In genomic region chr16:31170077-31170476, GRCh38 we compare ENCODE assay signal across 1 cellular context.
TF ChIP-seq lines count a peak whose summit lies in the region.
"Not testable (repeated sequence)": the region's sequence is repeated elsewhere in the genome, so short reads cannot be mapped to it uniquely, and the experiment has no call there.

No MANE protein-coding gene starts in this region.

TF ChIP-seq in HepG2, 621 proteins besides CTCF, POLR2A, EP300 and RAD21:
- TF ChIP-seq SOX13 (IDR thresholded peaks at IDR 0.05): not testable (repeated sequence)
- TF ChIP-seq SOX13 (CRISPR knock-in tag; conservative IDR thresholded peaks at IDR 0.05 in 1 of 2, IDR thresholded peaks at IDR 0.05 in 1 of 2) (peak in 1 of 2 experiments; percentile 44; a peak in 1 of 4 replicates), SOX5 (CRISPR knock-in tag; IDR thresholded peaks at IDR 0.05; ENCODE audit: borderline replicate concordance) (peak; percentile 29; the same call in 1 of the 2 replicates)
